In the genomic region with DNA sequence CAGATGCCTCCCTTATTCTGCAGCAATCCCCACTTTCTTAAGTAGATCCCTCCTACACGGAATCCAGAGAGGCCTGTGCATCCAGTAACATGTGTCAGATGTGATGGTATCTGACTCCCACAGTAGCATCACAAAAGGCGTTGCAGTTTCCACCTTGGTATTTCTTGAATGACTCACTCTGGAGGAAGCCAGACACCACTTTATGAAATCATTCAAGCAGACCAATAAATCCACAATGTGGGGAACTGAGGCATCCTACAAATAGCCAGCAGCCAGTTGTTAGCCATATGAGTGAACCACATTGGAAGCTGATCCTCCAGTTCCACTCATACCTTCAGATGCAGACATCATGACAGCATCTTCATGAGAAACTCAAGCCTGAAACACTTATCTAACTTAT, we compare ENCODE assay signal across 17 cellular contexts.
DNase-seq lines count a peak whose midpoint lies in the region; ATAC-seq, FAIRE-seq and TF ChIP-seq lines count a peak whose summit lies in the region.
"Had no signal": no experiment of that assay in that cellular context is flagged by ENCODE, and none has a peak within 500 bp of the region (broad histone marks: within the 10 kb centered on the region; RNA-seq: fewer than 3 reads in every experiment).

No MANE protein-coding gene starts in this region.

- H3K79me2 ChIP-seq in astrocyte (ENCODE audit: insufficient read depth, low read length): no peaks in the 10 kb centered on the region

- peak; percentile 93 for FAIRE-seq in astrocyte (lab: Jason Lieb, UNC)

- H3K4me3 ChIP-seq in astrocyte (ENCODE audit: insufficient read depth, low read depth, low read length): no peak overlapping the region
- H3K4me3 ChIP-seq in kidney epithelial cell (ENCODE audit: low read depth, low read length): no peak overlapping the region

- TF ChIP-seq CTCF in astrocyte (IDR thresholded peaks at IDR 0.05; ENCODE audit: insufficient read depth, low read depth, low read length) (no peak), kidney epithelial cell (IDR thresholded peaks at IDR 0.05; ENCODE audit: insufficient read depth, low read length, poor library complexity, severe bottlenecking) (no peak), osteocyte (IDR thresholded peaks at IDR 0.05) (no peak), nephron progenitor cell (IDR thresholded peaks at IDR 0.05) (no peak)

- H3K4me1 Mint-ChIP-seq in astrocyte (ENCODE audit: low read depth, unreplicated experiment): peaks cover 5% of the 10 kb centered on the region
- no peaks in the 10 kb centered on the region for H3K4me1 Mint-ChIP-seq in osteocyte (ENCODE audit: unreplicated experiment)
- no peaks in the 10 kb centered on the region for H3K4me1 Mint-ChIP-seq in nephron progenitor cell
- H3K4me1 Mint-ChIP-seq: activated CD4-positive, alpha-beta T cell treated with anti-CD3 and anti-CD28 coated beads, Interleukin-2, amount 10 ng/mL, durations not matched to agents 24 days and 14 days; B cell had no signal

- ATAC-seq in GM21717 (IDR thresholded peaks at IDR 0.05; ENCODE audit: unreplicated experiment): no peak
- ATAC-seq: T-helper 17 cell had no signal

- no peaks in the 10 kb centered on the region for H3K36me3 ChIP-seq in astrocyte (ENCODE audit: insufficient read depth, low read length)
- H3K36me3 ChIP-seq in kidney epithelial cell (ENCODE audit: control insufficient read depth, insufficient read depth, low read length): no peaks in the 10 kb centered on the region

- H3K9me3 Mint-ChIP-seq in astrocyte (ENCODE audit: unreplicated experiment): peaks cover 10% of the 10 kb centered on the region
- H3K9me3 Mint-ChIP-seq in osteocyte (ENCODE audit: unreplicated experiment): peaks cover 5% of the 10 kb centered on the region
- H3K9me3 Mint-ChIP-seq in nephron progenitor cell: peaks cover 7% of the 10 kb centered on the region
- H3K9me3 Mint-ChIP-seq: activated CD4-positive, alpha-beta T cell treated with anti-CD3 and anti-CD28 coated beads, Interleukin-2, amount 10 ng/mL, durations not matched to agents 24 days and 14 days; stimulated activated naive CD8-positive, alpha-beta T cell treated with anti-CD3 and anti-CD28 coated beads, Interleukin-15, Interleukin-2, amounts not matched to agents 100 ng/mL and 50 ng/mL, for 24 hours had no signal

- no peaks in the 10 kb centered on the region for H3K9me3 ChIP-seq in astrocyte (ENCODE audit: insufficient read depth, low read depth, low read length)

- H3K4me1 ChIP-seq in astrocyte (ENCODE audit: insufficient read depth, low read length): peaks cover 5% of the 10 kb centered on the region

- peak overlapping the region; percentile 27 for H3K4me2 ChIP-seq in astrocyte (ENCODE audit: low read length)

- H3K27ac ChIP-seq in astrocyte (ENCODE audit: low read depth, low read length): peak overlapping the region; percentile 78
- H3K27ac ChIP-seq: HL-60 had no signal

- H3K36me3 Mint-ChIP-seq in astrocyte (ENCODE audit: low read depth, unreplicated experiment): peaks cover 5% of the 10 kb centered on the region
- no peaks in the 10 kb centered on the region for H3K36me3 Mint-ChIP-seq in osteocyte (ENCODE audit: unreplicated experiment)
- H3K36me3 Mint-ChIP-seq in nephron progenitor cell (ENCODE audit: low read depth): no peaks in the 10 kb centered on the region

- H2AFZ ChIP-seq in astrocyte (ENCODE audit: low read depth, low read length): no peak overlapping the region

- H3K27me3 ChIP-seq in astrocyte (ENCODE audit: insufficient read depth, low read length) (no peaks in the 10 kb centered on the region), kidney epithelial cell (ENCODE audit: control insufficient read depth, insufficient read depth, low read length) (no peaks in the 10 kb centered on the region)

- no peaks in the 10 kb centered on the region for H3K27me3 Mint-ChIP-seq in astrocyte (ENCODE audit: low read depth, unreplicated experiment)
- no peaks in the 10 kb centered on the region for H3K27me3 Mint-ChIP-seq in osteocyte (ENCODE audit: unreplicated experiment)
- H3K27me3 Mint-ChIP-seq in nephron progenitor cell (ENCODE audit: low read depth, poor library complexity): no peaks in the 10 kb centered on the region
- H3K27me3 Mint-ChIP-seq: activated CD4-positive, alpha-beta T cell treated with anti-CD3 and anti-CD28 coated beads, Interleukin-2, amount 10 ng/mL, durations not matched to agents 24 days and 14 days; B cell; stimulated activated naive CD8-positive, alpha-beta T cell treated with anti-CD3 and anti-CD28 coated beads, Interleukin-15, Interleukin-2, amounts not matched to agents 100 ng/mL and 50 ng/mL, for 24 hours; T-helper 17 cell had no signal

- DNase-seq in ACHN: peak; percentile 12
- DNase-seq in GM03348 (ENCODE audit: low spot score): peak; percentile 81
- peak; percentile 100 for DNase-seq in astrocyte (ENCODE audit: low read depth)
- peak; percentile 58 for DNase-seq in kidney epithelial cell (ENCODE audit: low read depth)
- no peak for DNase-seq in SHP77 (lab: John Stamatoyannopoulos, UW)
- no peak for DNase-seq in osteocyte (ENCODE audit: extremely low spot score, unreplicated experiment)
- no peak for DNase-seq in nephron progenitor cell
- DNase-seq: activated CD4-positive, alpha-beta T cell treated with anti-CD3 and anti-CD28 coated beads, Interleukin-2, amount 10 ng/mL, durations not matched to agents 24 days and 14 days; aorta; DMS153; NCI-H526; RPMI8226; T-helper 17 cell had no signal

- in situ Hi-C loops in ACHN (cut with HindIII; ENCODE audit: low pct_ligation_motif_present, low pct_unique_long_range_greater_than_20kb, low sequenced_read_pairs): no loop called here

- H3K9ac ChIP-seq in astrocyte (ENCODE audit: low read length): peak overlapping the region; percentile 49

- H3K4me3 Mint-ChIP-seq in astrocyte (ENCODE audit: unreplicated experiment) (no peak overlapping the region), osteocyte (ENCODE audit: unreplicated experiment) (no peak overlapping the region), nephron progenitor cell (no peak overlapping the region)
- H3K4me3 Mint-ChIP-seq: activated CD4-positive, alpha-beta T cell treated with anti-CD3 and anti-CD28 coated beads, Interleukin-2, amount 10 ng/mL, durations not matched to agents 24 days and 14 days; B cell; stimulated activated naive CD8-positive, alpha-beta T cell treated with anti-CD3 and anti-CD28 coated beads, Interleukin-15, Interleukin-2, amounts not matched to agents 100 ng/mL and 50 ng/mL, for 24 hours; T-helper 17 cell had no signal

- H3K27ac Mint-ChIP-seq in astrocyte (ENCODE audit: unreplicated experiment): no peak overlapping the region
- no peak overlapping the region for H3K27ac Mint-ChIP-seq in osteocyte (ENCODE audit: unreplicated experiment)
- H3K27ac Mint-ChIP-seq in nephron progenitor cell: no peak overlapping the region
- H3K27ac Mint-ChIP-seq: activated CD4-positive, alpha-beta T cell treated with anti-CD3 and anti-CD28 coated beads, Interleukin-2, amount 10 ng/mL, durations not matched to agents 24 days and 14 days; B cell; stimulated activated naive CD8-positive, alpha-beta T cell treated with anti-CD3 and anti-CD28 coated beads, Interleukin-15, Interleukin-2, amounts not matched to agents 100 ng/mL and 50 ng/mL, for 24 hours; T-helper 17 cell had no signal

- no peaks in the 10 kb centered on the region for H4K20me1 ChIP-seq in astrocyte (ENCODE audit: insufficient read depth, low read length)

Comparison
In these comparisons a context has a peak if more than half of its experiments do, and no peak if none do; other contexts are left out.
1. DNase-seq: peak in ACHN (single experiment), GM03348 (single experiment), astrocyte (single experiment) and kidney epithelial cell (single experiment); none in SHP77 (0 of 2), osteocyte (single experiment) and nephron progenitor cell (single experiment).